In the genomic region with DNA sequence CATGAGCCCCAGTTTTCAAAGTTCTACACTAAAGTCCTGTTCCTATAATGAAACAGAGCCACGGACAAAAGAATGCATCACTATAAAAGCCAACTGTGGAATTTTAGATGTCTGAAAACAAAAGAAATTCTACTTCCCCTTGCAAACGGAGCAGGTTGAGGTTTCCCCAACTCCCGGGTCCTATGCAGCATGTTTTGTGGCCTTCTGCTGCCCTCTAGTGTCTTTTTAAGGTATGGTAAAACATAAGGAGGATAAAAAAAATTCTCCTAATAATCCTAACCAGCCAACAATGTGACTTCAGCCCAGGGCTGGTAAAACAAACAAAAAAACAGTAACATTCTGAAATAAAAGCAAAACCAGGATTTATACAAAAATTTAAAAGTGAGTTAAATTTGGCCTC, we compare ENCODE assay signal across 8 cellular contexts.
DNase-seq lines count a peak whose midpoint lies in the region; ATAC-seq, FAIRE-seq and TF ChIP-seq lines count a peak whose summit lies in the region.

No MANE protein-coding gene starts in this region.

- BruUV-seq in OCI-LY7 (replicated peaks; lab: Mats Ljungman, UMichigan): no TSS peak

- H3K4me1 ChIP-seq in A549: no peaks in the 10 kb centered on the region
- H3K4me1 ChIP-seq in OCI-LY7 (ENCODE audit: insufficient read depth, low read length, poor library complexity, severe bottlenecking): no peaks in the 10 kb centered on the region
- no peaks in the 10 kb centered on the region for H3K4me1 ChIP-seq in breast epithelium

- no peak overlapping the region for H3K27ac ChIP-seq in A549
- no peak overlapping the region for H3K27ac ChIP-seq in OCI-LY7 (ENCODE audit: low read depth, low read length, poor library complexity, severe bottlenecking)
- no peak overlapping the region for H3K27ac ChIP-seq in breast epithelium

- peak; percentile 49 for FAIRE-seq in A549 (lab: Jason Lieb, UNC)
- FAIRE-seq in H54 (lab: Jason Lieb, UNC): no peak

- TF ChIP-seq POLR2A in A549 (IDR thresholded peaks at IDR 0.05; ENCODE audit: low read length) (no peak), H54 (IDR thresholded peaks at IDR 0.05; ENCODE audit: low read depth, low read length) (no peak), breast epithelium (IDR thresholded peaks at IDR 0.05) (no peak)

- TF ChIP-seq EP300 in A549 (IDR thresholded peaks at IDR 0.05): no peak

- peak; percentile 78 to 92 for ATAC-seq in A549

- H3K27me3 ChIP-seq in breast epithelium (no peaks in the 10 kb centered on the region), kidney epithelial cell (ENCODE audit: control insufficient read depth, insufficient read depth, low read length) (no peaks in the 10 kb centered on the region)

- H3K9me3 ChIP-seq in A549: no peaks in the 10 kb centered on the region
- H3K9me3 ChIP-seq in OCI-LY7 (ENCODE audit: low read length): no peaks in the 10 kb centered on the region
- H3K9me3 ChIP-seq in breast epithelium: no peaks in the 10 kb centered on the region

- peak; percentile 75 to 78 for TF ChIP-seq RAD21 in A549 (conservative IDR thresholded peaks at IDR 0.05 in 1 of 2, IDR thresholded peaks at IDR 0.05 in 1 of 2)

- no peaks in the 10 kb centered on the region for H3K36me3 ChIP-seq in OCI-LY7 (ENCODE audit: insufficient read depth, low read length)
- no peaks in the 10 kb centered on the region for H3K36me3 ChIP-seq in breast epithelium
- no peaks in the 10 kb centered on the region for H3K36me3 ChIP-seq in kidney epithelial cell (ENCODE audit: control insufficient read depth, insufficient read depth, low read length)

- no peaks in the 10 kb centered on the region for H4K20me1 ChIP-seq in OCI-LY7 (ENCODE audit: insufficient read depth, low read length)

- CTCF ChIA-PET in A549 (lab: Yijun Ruan, JAX): interaction anchor here (0.7 to 2.0 kb wide), 20 partner anchors 8 to 1546 kb away, joined by 3 to 14 read pairs (median 4); no protein-coding TSS in a partner anchor
- CTCF ChIA-PET in OCI-LY7 (lab: Charles Lee; ENCODE audit: unreplicated experiment): no interaction called here

- H3K4me3 ChIP-seq in A549 (no peak overlapping the region), OCI-LY7 (ENCODE audit: low read depth, low read length, poor library complexity, severe bottlenecking) (no peak overlapping the region), breast epithelium (peak overlapping the region in 2 of 3 donors; percentile 16 to 21), kidney epithelial cell (ENCODE audit: low read depth, low read length) (no peak overlapping the region)
- no peak overlapping the region for H3K4me3 ChIP-seq in Jurkat, Clone E6-1 (ENCODE audit: low read length)

- H3K4me2 ChIP-seq in A549: no peak overlapping the region
- H3K4me2 ChIP-seq in OCI-LY7 (ENCODE audit: low read length): 0 out of 2 replicates have a peak overlapping the region, but pooled peaks have one; percentile 21

- peak; percentile 48 to 64 for DNase-seq in A549 (ENCODE audit: low read depth in 1 of 2, low spot score in 1 of 2)
- DNase-seq in GM03348 (ENCODE audit: low spot score): peak; percentile 74
- peak; percentile 12 for DNase-seq in H54 (ENCODE audit: insufficient read length, low spot score)
- peak; percentile 25 for DNase-seq in Jurkat, Clone E6-1 (ENCODE audit: low read depth, low spot score)
- peak; percentile 67 for DNase-seq in OCI-LY7 (ENCODE audit: low spot score)
- DNase-seq in breast epithelium (ENCODE audit: low spot score in 2 of 2): no peak
- peak; percentile 7 for DNase-seq in kidney epithelial cell (ENCODE audit: low read depth)
- DNase-seq in superior temporal gyrus (ENCODE audit: extremely low spot score): peak; percentile 81

- POLR2A ChIA-PET in A549 (lab: Yijun Ruan, JAX) (no interaction called here), OCI-LY7 (lab: Charles Lee) (no interaction called here)

- TF ChIP-seq CTCF in A549 (IDR thresholded peaks at IDR 0.05): peak; percentile 78
- peak; percentile 88 for TF ChIP-seq CTCF in OCI-LY7 (conservative IDR thresholded peaks at IDR 0.05; ENCODE audit: low read length)
- peak in 2 of 3 donors; percentile 41 to 63 for TF ChIP-seq CTCF in breast epithelium (IDR thresholded peaks at IDR 0.05)
- TF ChIP-seq CTCF in kidney epithelial cell (IDR thresholded peaks at IDR 0.05; ENCODE audit: insufficient read depth, low read length, poor library complexity, severe bottlenecking): peak; percentile 66

- no peaks in the 10 kb centered on the region for H3K9me2 ChIP-seq in OCI-LY7 (ENCODE audit: insufficient read depth, low read length)

- intact Hi-C loops in OCI-LY7 (cut with micrococcal nuclease; ENCODE audit: unreplicated experiment) (loop anchor here (5.0 to 10.0 kb wide), 2 partner anchors 148 to 1540 kb away; no protein-coding TSS in a partner anchor), breast epithelium (cut with DNase I; ENCODE audit: low total_unique reads) (no loop called here)

- H3K79me2 ChIP-seq in OCI-LY7 (ENCODE audit: insufficient read depth, low read depth, low read length): no peaks in the 10 kb centered on the region

- 0% methylated on average over 3 of the region's 3 CpGs for WGBS in A549 (ENCODE audit: missing lambda C conversion rate)

- H2AFZ ChIP-seq in OCI-LY7 (ENCODE audit: low read length): peak overlapping the region; percentile 35; the same call in 1 of the 2 replicates

TF ChIP-seq in A549, 52 proteins besides CTCF, POLR2A, EP300 and RAD21:
- TF ChIP-seq SMC3 (IDR thresholded peaks at IDR 0.05) (peak; percentile 57; the same call in 2 of the 3 replicates), ESRRA (IDR thresholded peaks at IDR 0.05; ENCODE audit: borderline replicate concordance, low read length) (no peak), RNF2 (IDR thresholded peaks at IDR 0.05; ENCODE audit: borderline replicate concordance, low read depth) (no peak)

Comparison
In these comparisons a context has a peak if more than half of its experiments do, and no peak if none do; other contexts are left out.
1. DNase-seq: peak in A549 (2 of 2), GM03348 (single experiment), H54 (single experiment), Jurkat, Clone E6-1 (single experiment), OCI-LY7 (single experiment), kidney epithelial cell (single experiment) and superior temporal gyrus (single experiment); none in breast epithelium (0 of 2).
2. H3K4me3 ChIP-seq: peak in breast epithelium (2 of 3); none in A549 (single experiment), Jurkat, Clone E6-1 (single experiment), OCI-LY7 (single experiment) and kidney epithelial cell (single experiment).
3. Peak in every context shown above with its lines, with median percentiles within 50 percentile points of each other: CTCF ChIP-seq.